8 cellular contexts compared by ENCODE assay signal in the genomic region with DNA sequence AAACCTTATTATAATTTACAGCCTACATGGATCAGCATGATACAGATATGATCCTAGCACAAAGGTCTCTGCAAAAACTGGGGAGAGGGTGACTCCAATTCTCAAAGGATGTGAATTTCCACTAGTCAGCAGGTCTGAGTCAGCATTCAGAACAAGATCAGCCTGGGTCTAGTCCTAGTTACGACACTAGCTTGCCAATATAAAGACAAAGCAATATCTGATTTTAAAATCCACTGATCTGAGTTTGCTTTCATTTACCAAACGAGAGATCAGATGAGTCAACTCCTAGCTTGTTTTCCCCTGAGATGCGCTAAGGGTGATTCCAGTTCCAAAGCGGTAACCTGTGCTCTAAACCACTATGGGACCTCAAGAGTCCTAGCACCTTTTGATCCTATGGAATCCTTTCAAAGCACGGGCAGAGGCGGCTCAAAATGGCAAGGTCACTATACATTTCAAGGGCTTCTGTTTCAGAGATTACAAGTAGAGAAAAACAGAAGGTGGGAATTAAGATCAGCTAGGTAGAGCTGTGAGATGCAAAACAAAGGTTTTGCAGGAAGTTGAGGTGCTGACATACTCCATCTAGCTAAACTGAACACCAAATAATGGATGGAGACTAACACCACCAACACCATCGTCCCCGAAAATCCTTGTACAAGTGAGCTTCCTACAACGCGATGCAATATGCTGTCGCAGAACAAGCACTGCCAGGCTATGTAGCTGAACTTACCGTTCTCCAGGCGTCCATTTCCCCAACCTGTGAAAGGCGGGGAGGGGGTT. TPM values are rescaled to one million over a fixed set of nuclear protein-coding genes. Genes with fewer than 3 reads are reported as not detected.
DNase-seq lines count a peak whose midpoint lies in the region; ATAC-seq, FAIRE-seq and TF ChIP-seq lines count a peak whose summit lies in the region.

No MANE protein-coding gene starts in this region.

- no peaks in the 10 kb centered on the region for H3K9me3 ChIP-seq in thymus (ENCODE audit: control insufficient read depth)

- H3K27me3 ChIP-seq in thymus (ENCODE audit: control insufficient read depth, insufficient read depth) = no peaks in the 10 kb centered on the region

- H3K27ac ChIP-seq in thymus (ENCODE audit: low read depth) = peak overlapping the region; percentile 93

- ATAC-seq in GM21367 (IDR thresholded peaks at IDR 0.05; ENCODE audit: unreplicated experiment) (peak; percentile 4), left colon (peak; percentile 9)

- FAIRE-seq in D721Med (lab: Jason Lieb, UNC) = no peak

- peaks cover 7% of the 10 kb centered on the region for H3K36me3 ChIP-seq in thymus (ENCODE audit: control insufficient read depth, insufficient read depth)

- in situ Hi-C loops in astrocyte of the cerebellum (cut with HindIII; ENCODE audit: low sequenced_read_pairs) = loop anchor here (25.0 kb wide), 1 partner anchor 334 kb away; no protein-coding TSS in a partner anchor

- H3K4me1 ChIP-seq in thymus (ENCODE audit: control insufficient read depth, insufficient read depth, low read length) = peaks cover 8% of the 10 kb centered on the region

- TF ChIP-seq CTCF in LNCaP clone FGC (IDR thresholded peaks at IDR 0.05; ENCODE audit: control insufficient read depth, extremely low read depth, insufficient read depth) = no peak
- TF ChIP-seq CTCF in astrocyte of the cerebellum (IDR thresholded peaks at IDR 0.05; ENCODE audit: low read depth, low read length, missing control alignments) = no peak
- no peak for TF ChIP-seq CTCF in D721Med (IDR thresholded peaks at IDR 0.05; ENCODE audit: insufficient read depth, missing control alignments)

- intact Hi-C loops in left colon (cut with DNase I, micrococcal nuclease) = loop anchor here in 1 of 2 donors (10.0 kb wide), 1 partner anchor 462 kb away; no protein-coding TSS in a partner anchor

- DNase-seq in DMS53 (lab: John Stamatoyannopoulos, UW) (peak; percentile 58), LNCaP clone FGC (ENCODE audit: low read depth) (no peak), astrocyte of the cerebellum (ENCODE audit: low read depth) (no peak), left colon (no peak), GOT3 (lab: John Stamatoyannopoulos, UW) (no peak), D721Med (ENCODE audit: insufficient read length, low spot score) (no peak)

- 25% methylated on average over 14 of the region's 14 CpGs for WGBS in thymus

- H3K4me3 ChIP-seq in LNCaP clone FGC (ENCODE audit: low read depth, low read length) (peak overlapping the region; percentile 75), astrocyte of the cerebellum (ENCODE audit: low read depth, low read length) (peak overlapping the region; percentile 73), thymus (ENCODE audit: low read length) (peak overlapping the region; percentile 91)

RNA-seq across cellular contexts. Expression of a gene that starts 0.9 kb away (rescaled TPM):
- total RNA-seq in left colon = 10 to 100 TPM; 19.8 to 23.4 TPM
- 8.6 TPM for polyA plus RNA-seq in thymus
